26 cellular contexts compared by ENCODE assay signal in genomic region chr6:118307581-118307980, GRCh38.
DNase-seq lines count a peak whose midpoint lies in the region; ATAC-seq and TF ChIP-seq lines count a peak whose summit lies in the region.
"Had no signal": no experiment of that assay in that cellular context is flagged by ENCODE, and none has a peak within 500 bp of the region (broad histone marks: within the 10 kb centered on the region; RNA-seq: fewer than 3 reads in every experiment).

No MANE protein-coding gene starts in this region.

- H3K4me1 Mint-ChIP-seq in activated CD4-positive, alpha-beta memory T cell treated with anti-CD3 and anti-CD28 coated beads, Interleukin-2, amount 10 ng/mL, durations not matched to agents 7 days and 5 days, result no peaks in the 10 kb centered on the region
- H3K4me1 Mint-ChIP-seq: activated CD4-positive, alpha-beta T cell treated with anti-CD3 and anti-CD28 coated beads for 36 hours; activated naive CD4-positive, alpha-beta T cell treated with anti-CD3 and anti-CD28 coated beads, Interleukin-2, amount 50 U/mL, for 24 hours; naive B cell; stimulated activated memory B cell treated with anti-CD40 and anti-IgM and Interleukin-4, amounts not matched to agents 10 μg/mL and 1 μg/mL and 100 μg/mL, for 72 hours had no signal

- no peak overlapping the region for H3K27ac Mint-ChIP-seq in activated CD4-positive, alpha-beta memory T cell treated with anti-CD3 and anti-CD28 coated beads, Interleukin-2, amount 10 ng/mL, durations not matched to agents 7 days and 5 days
- H3K27ac Mint-ChIP-seq: activated CD4-positive, alpha-beta T cell treated with anti-CD3 and anti-CD28 coated beads for 36 hours; activated naive CD4-positive, alpha-beta T cell treated with anti-CD3 and anti-CD28 coated beads, Interleukin-2, amount 50 U/mL, for 24 hours; CD4-positive, alpha-beta T cell; HFFc6; naive B cell; stimulated activated memory B cell treated with anti-CD40 and anti-IgM and Interleukin-4, amounts not matched to agents 10 μg/mL and 1 μg/mL and 100 μg/mL, for 72 hours had no signal

- TF ChIP-seq CTCF in coronary artery (IDR thresholded peaks at IDR 0.05), result no peak
- TF ChIP-seq CTCF in tibial artery (IDR thresholded peaks at IDR 0.05), result no peak
- TF ChIP-seq CTCF in BE2C (IDR thresholded peaks at IDR 0.05; ENCODE audit: low read depth, low read length), result no peak

- H3K4me1 ChIP-seq in tibial artery (peaks cover 0 to 62% (median 43%) of the 10 kb centered on the region in 4 donors), BE2C (no peaks in the 10 kb centered on the region)
- H3K4me1 ChIP-seq: left lung had no signal

- H3K4me3 ChIP-seq in coronary artery (no peak overlapping the region), tibial artery (no peak overlapping the region), BE2C (ENCODE audit: low read depth, low read length) (no peak overlapping the region)
- H3K4me3 ChIP-seq: left lung had no signal

- ATAC-seq in HG03521 (IDR thresholded peaks at IDR 0.05; ENCODE audit: unreplicated experiment), result no peak
- ATAC-seq: activated CD4-positive, alpha-beta T cell treated with anti-CD3 and anti-CD28 coated beads for 36 hours; left lung; PC-3; stimulated activated memory B cell treated with anti-CD40 and anti-IgM and Interleukin-4, amounts not matched to agents 10 μg/mL and 1 μg/mL and 100 μg/mL, for 72 hours had no signal

- H3K4me3 Mint-ChIP-seq in activated CD4-positive, alpha-beta memory T cell treated with anti-CD3 and anti-CD28 coated beads, Interleukin-2, amount 10 ng/mL, durations not matched to agents 7 days and 5 days, result no peak overlapping the region
- H3K4me3 Mint-ChIP-seq: activated CD4-positive, alpha-beta T cell treated with anti-CD3 and anti-CD28 coated beads for 36 hours; activated naive CD4-positive, alpha-beta T cell treated with anti-CD3 and anti-CD28 coated beads, Interleukin-2, amount 50 U/mL, for 24 hours; CD4-positive, alpha-beta T cell; HFFc6; naive B cell; stimulated activated memory B cell treated with anti-CD40 and anti-IgM and Interleukin-4, amounts not matched to agents 10 μg/mL and 1 μg/mL and 100 μg/mL, for 72 hours had no signal

- H3K27ac ChIP-seq in coronary artery (peak overlapping the region; percentile 63 to 85), layer of hippocampus (ENCODE audit: low read depth, low read length) (peak overlapping the region; percentile 18), tibial artery (peak overlapping the region; percentile 85 to 88)
- H3K27ac ChIP-seq: left lung, neutrophil had no signal

- H3K9me3 Mint-ChIP-seq in activated CD4-positive, alpha-beta memory T cell treated with anti-CD3 and anti-CD28 coated beads, Interleukin-2, amount 10 ng/mL, durations not matched to agents 7 days and 5 days, result no peaks in the 10 kb centered on the region
- H3K9me3 Mint-ChIP-seq: activated naive CD4-positive, alpha-beta T cell treated with anti-CD3 and anti-CD28 coated beads, Interleukin-2, amount 50 U/mL, for 24 hours; CD4-positive, alpha-beta T cell; HFFc6; stimulated activated memory B cell treated with anti-CD40 and anti-IgM and Interleukin-4, amounts not matched to agents 10 μg/mL and 1 μg/mL and 100 μg/mL, for 72 hours had no signal

- H3K36me3 Mint-ChIP-seq in activated CD4-positive, alpha-beta memory T cell treated with anti-CD3 and anti-CD28 coated beads, Interleukin-2, amount 10 ng/mL, durations not matched to agents 7 days and 5 days (ENCODE audit: low read depth), result no peaks in the 10 kb centered on the region
- H3K36me3 Mint-ChIP-seq: activated naive CD4-positive, alpha-beta T cell treated with anti-CD3 and anti-CD28 coated beads, Interleukin-2, amount 50 U/mL, for 24 hours; IgD-negative memory B cell; naive B cell; stimulated activated memory B cell treated with anti-CD40 and anti-IgM and Interleukin-4, amounts not matched to agents 10 μg/mL and 1 μg/mL and 100 μg/mL, for 72 hours had no signal

- H3K27me3 Mint-ChIP-seq in activated CD4-positive, alpha-beta memory T cell treated with anti-CD3 and anti-CD28 coated beads, Interleukin-2, amount 10 ng/mL, durations not matched to agents 7 days and 5 days, result peaks cover 1% of the 10 kb centered on the region
- H3K27me3 Mint-ChIP-seq: activated CD4-positive, alpha-beta T cell treated with anti-CD3 and anti-CD28 coated beads for 36 hours; activated naive CD4-positive, alpha-beta T cell treated with anti-CD3 and anti-CD28 coated beads, Interleukin-2, amount 50 U/mL, for 24 hours; CD4-positive, alpha-beta T cell; IgD-negative memory B cell; naive B cell; stimulated activated memory B cell treated with anti-CD40 and anti-IgM and Interleukin-4, amounts not matched to agents 10 μg/mL and 1 μg/mL and 100 μg/mL, for 72 hours had no signal

- POLR2A ChIA-PET in activated CD4-positive, alpha-beta memory T cell treated with anti-CD3 and anti-CD28 coated beads, Interleukin-2, amount 10 ng/mL, durations not matched to agents 7 days and 5 days (lab: Charles Lee), result no interaction called here

- intact Hi-C loops in tibial artery (cut with DNase I; ENCODE audit: low total_unique reads), result no loop called here

- CTCF ChIA-PET in activated CD4-positive, alpha-beta memory T cell treated with anti-CD3 and anti-CD28 coated beads, Interleukin-2, amount 10 ng/mL, durations not matched to agents 7 days and 5 days (lab: Charles Lee), result no interaction called here

- no peaks in the 10 kb centered on the region for H3K36me3 ChIP-seq in tibial artery
- no peaks in the 10 kb centered on the region for H3K36me3 ChIP-seq in BE2C
- H3K36me3 ChIP-seq: left lung, neutrophil had no signal

- no peaks in the 10 kb centered on the region for H3K9me3 ChIP-seq in tibial artery
- no peaks in the 10 kb centered on the region for H3K9me3 ChIP-seq in BE2C
- H3K9me3 ChIP-seq: left lung, neutrophil had no signal

- H3K27me3 ChIP-seq in layer of hippocampus (ENCODE audit: control insufficient read depth, insufficient read depth, low read length), result no peaks in the 10 kb centered on the region
- no peaks in the 10 kb centered on the region for H3K27me3 ChIP-seq in tibial artery
- H3K27me3 ChIP-seq in BE2C, result no peaks in the 10 kb centered on the region
- H3K27me3 ChIP-seq: left lung, neutrophil had no signal

- DNase-seq in NCI-H446 treated with DMSO at 0.1 percent for 48 hours (lab: John Stamatoyannopoulos, UW), result peak; percentile 27
- no peak for DNase-seq in NCI-H446 (lab: John Stamatoyannopoulos, UW)
- no peak for DNase-seq in coronary artery (ENCODE audit: low spot score)
- peak; percentile 72 to 84 for DNase-seq in tibial artery
- no peak for DNase-seq in activated CD4-positive, alpha-beta memory T cell treated with anti-CD3 and anti-CD28 coated beads, Interleukin-2, amount 10 ng/mL, durations not matched to agents 7 days and 5 days
- DNase-seq in BE2C, result no peak
- DNase-seq: activated CD4-positive, alpha-beta T cell treated with anti-CD3 and anti-CD28 coated beads for 36 hours; activated CD8-positive, alpha-beta memory T cell treated with anti-CD3 and anti-CD28 coated beads for 24 hours; AML-193; amniotic stem cell; CD4-positive, alpha-beta T cell; HFFc6; left lung; naive B cell; NCI-H2029; NCI-H524 treated with DMSO at 0.1 percent for 48 hours; PC-3; posterior cingulate gyrus; stimulated activated CD4-positive, alpha-beta T cell treated with anti-CD3 and anti-CD28 coated beads, Interleukin-15, amount 100 ng/mL, for 24 hours; T-helper 2 cell had no signal

Comparison
In these comparisons a context has a peak if more than half of its experiments do, and no peak if none do; other contexts are left out.
1. DNase-seq: peak in NCI-H446 treated with DMSO at 0.1 percent for 48 hours (single experiment) and tibial artery (2 of 2); none in NCI-H446 (0 of 2), coronary artery (single experiment), activated CD4-positive, alpha-beta memory T cell treated with anti-CD3 and anti-CD28 coated beads, Interleukin-2, amount 10 ng/mL, durations not matched to agents 7 days and 5 days (single experiment) and BE2C (single experiment).
2. H3K27ac ChIP-seq: peak in every context shown above with its lines; median percentile 86 in tibial artery; 74 in coronary artery; 18 in layer of hippocampus.